Comparison of ENCODE assay signal across 9 cellular contexts in the genomic region with DNA sequence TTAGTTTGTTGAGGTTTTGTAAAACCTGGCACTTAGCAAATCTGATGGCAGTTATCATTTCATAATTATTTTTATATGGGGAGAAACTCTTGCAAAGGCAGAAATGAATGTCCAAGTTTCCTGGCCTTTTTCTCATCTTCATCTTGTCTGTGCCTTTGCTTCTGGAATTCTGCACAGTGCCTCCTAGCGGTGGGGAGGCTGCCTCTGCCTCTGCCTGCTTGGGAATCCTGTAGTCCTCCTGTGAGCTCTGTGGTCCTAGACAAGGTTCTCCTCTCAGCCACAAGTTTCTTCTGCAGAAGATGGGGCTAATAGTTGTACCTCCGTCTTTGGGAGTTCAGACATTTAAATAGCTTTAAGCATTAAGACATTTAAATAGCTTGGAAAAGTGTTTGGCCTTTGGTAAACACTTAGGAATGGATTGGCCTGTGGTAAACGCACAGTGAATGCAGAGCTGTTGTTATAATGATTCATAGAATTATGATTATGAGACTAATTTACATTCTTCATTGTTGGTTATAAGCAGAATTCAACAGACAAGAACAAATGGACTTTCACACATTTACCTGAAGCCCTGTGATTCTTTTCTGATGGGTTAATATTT.
DNase-seq lines count a peak whose midpoint lies in the region; ATAC-seq, FAIRE-seq and TF ChIP-seq lines count a peak whose summit lies in the region.
"Had no signal": no experiment of that assay in that cellular context is flagged by ENCODE, and none has a peak within 500 bp of the region (broad histone marks: within the 10 kb centered on the region; RNA-seq: fewer than 3 reads in every experiment).

No MANE protein-coding gene starts in this region.

- no peak overlapping the region for H3K4me3 Mint-ChIP-seq in astrocyte (ENCODE audit: unreplicated experiment)

- TF ChIP-seq CTCF in astrocyte (IDR thresholded peaks at IDR 0.05; ENCODE audit: insufficient read depth, low read depth, low read length) (peak; percentile 54), omental fat pad (IDR thresholded peaks at IDR 0.05) (no peak)

- no peak for ATAC-seq in omental fat pad (ENCODE audit: low FRiP score)
- no peak for ATAC-seq in GM19397 (IDR thresholded peaks at IDR 0.05; ENCODE audit: unreplicated experiment)

- H3K36me3 Mint-ChIP-seq in astrocyte (ENCODE audit: low read depth, unreplicated experiment), result peaks cover 17% of the 10 kb centered on the region

- no peak overlapping the region for H3K4me2 ChIP-seq in astrocyte (ENCODE audit: low read length)

- H3K79me2 ChIP-seq in astrocyte (ENCODE audit: insufficient read depth, low read length), result peaks cover 3% of the 10 kb centered on the region

- H3K27ac ChIP-seq in astrocyte (ENCODE audit: low read depth, low read length), result no peak overlapping the region

- no peaks in the 10 kb centered on the region for H3K9me3 ChIP-seq in astrocyte (ENCODE audit: insufficient read depth, low read depth, low read length)

- H3K4me1 Mint-ChIP-seq in astrocyte (ENCODE audit: low read depth, unreplicated experiment), result no peaks in the 10 kb centered on the region

- H3K36me3 ChIP-seq in astrocyte (ENCODE audit: insufficient read depth, low read length), result peaks cover 2% of the 10 kb centered on the region

- no peak overlapping the region for H3K9ac ChIP-seq in astrocyte (ENCODE audit: low read length)

- no peaks in the 10 kb centered on the region for H3K27me3 ChIP-seq in astrocyte (ENCODE audit: insufficient read depth, low read length)

- peaks cover 9% of the 10 kb centered on the region for H4K20me1 ChIP-seq in astrocyte (ENCODE audit: insufficient read depth, low read length)

- H3K4me1 ChIP-seq in astrocyte (ENCODE audit: insufficient read depth, low read length), result no peaks in the 10 kb centered on the region

- H3K9me3 Mint-ChIP-seq in astrocyte (ENCODE audit: unreplicated experiment), result no peaks in the 10 kb centered on the region

- H3K27ac Mint-ChIP-seq in astrocyte (ENCODE audit: unreplicated experiment), result no peak overlapping the region

- no peaks in the 10 kb centered on the region for H3K27me3 Mint-ChIP-seq in astrocyte (ENCODE audit: low read depth, unreplicated experiment)

- no peak overlapping the region for H3K4me3 ChIP-seq in astrocyte (ENCODE audit: insufficient read depth, low read depth, low read length)

- peak; percentile 66 for DNase-seq in D341Med (ENCODE audit: low spot score)
- peak; percentile 7 for DNase-seq in HuH-7 (ENCODE audit: low spot score)
- no peak for DNase-seq in astrocyte (ENCODE audit: low read depth)
- DNase-seq in left kidney (ENCODE audit: low read depth, low spot score), result peak; percentile 53
- DNase-seq in hepatic stellate cell (ENCODE audit: low spot score), result no peak
- no peak for DNase-seq in omental fat pad (ENCODE audit: low spot score)
- DNase-seq in NCI-H1694 treated with DMSO at 0.1 percent for 48 hours (lab: John Stamatoyannopoulos, UW), result no peak

- H2AFZ ChIP-seq in astrocyte (ENCODE audit: low read depth, low read length), result no peak overlapping the region

- no peak for FAIRE-seq in astrocyte (lab: Jason Lieb, UNC)
- FAIRE-seq: GM18507 had no signal

Comparison
In these comparisons a context has a peak if more than half of its experiments do, and no peak if none do; other contexts are left out.
1. DNase-seq: peak in D341Med (single experiment), HuH-7 (single experiment) and left kidney (single experiment); none in astrocyte (single experiment), hepatic stellate cell (single experiment), omental fat pad (single experiment) and NCI-H1694 treated with DMSO at 0.1 percent for 48 hours (single experiment).